Comparison of ENCODE assay signal across 1 cellular context in genomic region chr17:50893183-50893993, GRCh38.
TF ChIP-seq lines count a peak whose summit lies in the region.

No MANE protein-coding gene starts in this region.

TF ChIP-seq in HepG2, 621 proteins besides CTCF, POLR2A, EP300 and RAD21 (continued from another document and continues in another):
- TF ChIP-seq, protein P1, sequence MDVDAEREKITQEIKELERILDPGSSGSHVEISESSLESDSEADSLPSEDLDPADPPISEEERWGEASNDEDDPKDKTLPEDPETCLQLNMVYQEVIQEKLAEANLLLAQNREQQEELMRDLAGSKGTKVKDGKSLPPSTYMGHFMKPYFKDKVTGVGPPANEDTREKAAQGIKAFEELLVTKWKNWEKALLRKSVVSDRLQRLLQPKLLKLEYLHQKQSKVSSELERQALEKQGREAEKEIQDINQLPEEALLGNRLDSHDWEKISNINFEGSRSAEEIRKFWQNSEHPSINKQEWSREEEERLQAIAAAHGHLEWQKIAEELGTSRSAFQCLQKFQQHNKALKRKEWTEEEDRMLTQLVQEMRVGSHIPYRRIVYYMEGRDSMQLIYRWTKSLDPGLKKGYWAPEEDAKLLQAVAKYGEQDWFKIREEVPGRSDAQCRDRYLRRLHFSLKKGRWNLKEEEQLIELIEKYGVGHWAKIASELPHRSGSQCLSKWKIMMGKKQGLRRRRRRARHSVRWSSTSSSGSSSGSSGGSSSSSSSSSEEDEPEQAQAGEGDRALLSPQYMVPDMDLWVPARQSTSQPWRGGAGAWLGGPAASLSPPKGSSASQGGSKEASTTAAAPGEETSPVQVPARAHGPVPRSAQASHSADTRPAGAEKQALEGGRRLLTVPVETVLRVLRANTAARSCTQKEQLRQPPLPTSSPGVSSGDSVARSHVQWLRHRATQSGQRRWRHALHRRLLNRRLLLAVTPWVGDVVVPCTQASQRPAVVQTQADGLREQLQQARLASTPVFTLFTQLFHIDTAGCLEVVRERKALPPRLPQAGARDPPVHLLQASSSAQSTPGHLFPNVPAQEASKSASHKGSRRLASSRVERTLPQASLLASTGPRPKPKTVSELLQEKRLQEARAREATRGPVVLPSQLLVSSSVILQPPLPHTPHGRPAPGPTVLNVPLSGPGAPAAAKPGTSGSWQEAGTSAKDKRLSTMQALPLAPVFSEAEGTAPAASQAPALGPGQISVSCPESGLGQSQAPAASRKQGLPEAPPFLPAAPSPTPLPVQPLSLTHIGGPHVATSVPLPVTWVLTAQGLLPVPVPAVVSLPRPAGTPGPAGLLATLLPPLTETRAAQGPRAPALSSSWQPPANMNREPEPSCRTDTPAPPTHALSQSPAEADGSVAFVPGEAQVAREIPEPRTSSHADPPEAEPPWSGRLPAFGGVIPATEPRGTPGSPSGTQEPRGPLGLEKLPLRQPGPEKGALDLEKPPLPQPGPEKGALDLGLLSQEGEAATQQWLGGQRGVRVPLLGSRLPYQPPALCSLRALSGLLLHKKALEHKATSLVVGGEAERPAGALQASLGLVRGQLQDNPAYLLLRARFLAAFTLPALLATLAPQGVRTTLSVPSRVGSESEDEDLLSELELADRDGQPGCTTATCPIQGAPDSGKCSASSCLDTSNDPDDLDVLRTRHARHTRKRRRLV (CRISPR knock-in tag; IDR thresholded peaks at IDR 0.05): no peak
- TF ChIP-seq BORCS8-MEF2B (CRISPR knock-in tag; IDR thresholded peaks at IDR 0.05) (no peak; the same call in 1 of the 2 replicates), TMF1 (CRISPR knock-in tag; IDR thresholded peaks at IDR 0.05; ENCODE audit: low read depth) (peak; percentile 59; the same call in 1 of the 2 replicates), ATM (IDR thresholded peaks at IDR 0.05; ENCODE audit: borderline replicate concordance) (no peak), ZNF10 (CRISPR knock-in tag; IDR thresholded peaks at IDR 0.05; ENCODE audit: borderline replicate concordance, low read depth) (no peak), YEATS2 (CRISPR knock-in tag; IDR thresholded peaks at IDR 0.05; ENCODE audit: borderline replicate concordance) (peak; percentile 73; the same call in 1 of the 2 replicates), TAF15 (IDR thresholded peaks at IDR 0.05; ENCODE audit: low read depth, low read length, poor library complexity, severe bottlenecking) (no peak), ZKSCAN1 (IDR thresholded peaks at IDR 0.05; ENCODE audit: low read length) (no peak), GLMP (CRISPR knock-in tag; IDR thresholded peaks at IDR 0.05; ENCODE audit: borderline replicate concordance) (0 out of 2 replicates have a peak, but pooled peaks have one; percentile 14), ZNF180 (CRISPR knock-in tag; IDR thresholded peaks at IDR 0.05; ENCODE audit: borderline replicate concordance, low read depth) (no peak), NCOR1 (IDR thresholded peaks at IDR 0.05; ENCODE audit: borderline replicate concordance, low read length) (peak; percentile 27; the same call in 1 of the 2 replicates), TCF7L2 (IDR thresholded peaks at IDR 0.05; ENCODE audit: low read depth, low read length) (no peak), TCF12 (IDR thresholded peaks at IDR 0.05) (no peak), TCF12 (CRISPR knock-in tag; IDR thresholded peaks at IDR 0.05) (no peak), KDM2A (CRISPR knock-in tag; IDR thresholded peaks at IDR 0.05; ENCODE audit: borderline replicate concordance, low read depth) (peak; percentile 87), ZFP1 (CRISPR knock-in tag; IDR thresholded peaks at IDR 0.05) (peak; percentile 89), HNF1B (CRISPR knock-in tag; IDR thresholded peaks at IDR 0.05) (peak; percentile 81), ZSCAN21 (CRISPR knock-in tag; IDR thresholded peaks at IDR 0.05; ENCODE audit: borderline replicate concordance) (peak; percentile 80), XRCC5 (optimal IDR thresholded peaks at IDR 0.05; ENCODE audit: low read length) (peak; percentile 64), ZSCAN20 (CRISPR knock-in tag; IDR thresholded peaks at IDR 0.05; ENCODE audit: borderline replicate concordance) (no peak), NCOA5 (CRISPR knock-in tag; IDR thresholded peaks at IDR 0.05) (0 out of 2 replicates have a peak, but pooled peaks have one; percentile 90), EHMT2 (IDR thresholded peaks at IDR 0.05; ENCODE audit: borderline replicate concordance, low read depth, low read length) (no peak), ZNF160 (CRISPR knock-in tag; IDR thresholded peaks at IDR 0.05) (no peak), TEF (CRISPR knock-in tag; IDR thresholded peaks at IDR 0.05) (no peak; the same call in 1 of the 2 replicates), KLF12 (CRISPR knock-in tag; IDR thresholded peaks at IDR 0.05; ENCODE audit: borderline replicate concordance) (no peak), EEA1 (CRISPR knock-in tag; IDR thresholded peaks at IDR 0.05; ENCODE audit: borderline replicate concordance) (peak; percentile 11; the same call in 1 of the 2 replicates), ZMYM2 (CRISPR knock-in tag; IDR thresholded peaks at IDR 0.05) (peak; percentile 80; the same call in 1 of the 2 replicates), ZNF770 (CRISPR knock-in tag; IDR thresholded peaks at IDR 0.05) (peak; percentile 77), SP4 (CRISPR knock-in tag; IDR thresholded peaks at IDR 0.05) (peak; percentile 82), TOPORS (CRISPR knock-in tag; IDR thresholded peaks at IDR 0.05) (no peak), ZNF562 (CRISPR knock-in tag; IDR thresholded peaks at IDR 0.05; ENCODE audit: borderline replicate concordance) (no peak), ZBTB33 (CRISPR knock-in tag; IDR thresholded peaks at IDR 0.05) (peak; percentile 92), ZNF780A (CRISPR knock-in tag; IDR thresholded peaks at IDR 0.05) (peak; percentile 73; the same call in 1 of the 2 replicates), CEBPG (CRISPR knock-in tag; IDR thresholded peaks at IDR 0.05) (peak; percentile 94), ZSCAN12 (CRISPR knock-in tag; IDR thresholded peaks at IDR 0.05) (no peak), ZMYM3 (CRISPR knock-in tag; IDR thresholded peaks at IDR 0.05) (peak; percentile 87), MTF2 (CRISPR knock-in tag; IDR thresholded peaks at IDR 0.05; ENCODE audit: borderline replicate concordance) (no peak), ZNF761 (CRISPR knock-in tag; conservative IDR thresholded peaks at IDR 0.05) (peak; percentile 91)
- TF ChIP-seq, protein P2, sequence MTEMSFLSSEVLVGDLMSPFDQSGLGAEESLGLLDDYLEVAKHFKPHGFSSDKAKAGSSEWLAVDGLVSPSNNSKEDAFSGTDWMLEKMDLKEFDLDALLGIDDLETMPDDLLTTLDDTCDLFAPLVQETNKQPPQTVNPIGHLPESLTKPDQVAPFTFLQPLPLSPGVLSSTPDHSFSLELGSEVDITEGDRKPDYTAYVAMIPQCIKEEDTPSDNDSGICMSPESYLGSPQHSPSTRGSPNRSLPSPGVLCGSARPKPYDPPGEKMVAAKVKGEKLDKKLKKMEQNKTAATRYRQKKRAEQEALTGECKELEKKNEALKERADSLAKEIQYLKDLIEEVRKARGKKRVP (CRISPR knock-in tag; IDR thresholded peaks at IDR 0.05): peak in 1 of 2 experiments; percentile 83; a peak in 2 of 4 replicates
- TF ChIP-seq, protein P3, sequence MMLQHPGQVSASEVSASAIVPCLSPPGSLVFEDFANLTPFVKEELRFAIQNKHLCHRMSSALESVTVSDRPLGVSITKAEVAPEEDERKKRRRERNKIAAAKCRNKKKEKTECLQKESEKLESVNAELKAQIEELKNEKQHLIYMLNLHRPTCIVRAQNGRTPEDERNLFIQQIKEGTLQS (CRISPR knock-in tag; IDR thresholded peaks at IDR 0.05): peak; percentile 94
- TF ChIP-seq, protein P4, sequence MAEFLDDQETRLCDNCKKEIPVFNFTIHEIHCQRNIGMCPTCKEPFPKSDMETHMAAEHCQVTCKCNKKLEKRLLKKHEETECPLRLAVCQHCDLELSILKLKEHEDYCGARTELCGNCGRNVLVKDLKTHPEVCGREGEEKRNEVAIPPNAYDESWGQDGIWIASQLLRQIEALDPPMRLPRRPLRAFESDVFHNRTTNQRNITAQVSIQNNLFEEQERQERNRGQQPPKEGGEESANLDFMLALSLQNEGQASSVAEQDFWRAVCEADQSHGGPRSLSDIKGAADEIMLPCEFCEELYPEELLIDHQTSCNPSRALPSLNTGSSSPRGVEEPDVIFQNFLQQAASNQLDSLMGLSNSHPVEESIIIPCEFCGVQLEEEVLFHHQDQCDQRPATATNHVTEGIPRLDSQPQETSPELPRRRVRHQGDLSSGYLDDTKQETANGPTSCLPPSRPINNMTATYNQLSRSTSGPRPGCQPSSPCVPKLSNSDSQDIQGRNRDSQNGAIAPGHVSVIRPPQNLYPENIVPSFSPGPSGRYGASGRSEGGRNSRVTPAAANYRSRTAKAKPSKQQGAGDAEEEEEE (CRISPR knock-in tag; IDR thresholded peaks at IDR 0.05; ENCODE audit: borderline replicate concordance): no peak
- TF ChIP-seq, protein P5, sequence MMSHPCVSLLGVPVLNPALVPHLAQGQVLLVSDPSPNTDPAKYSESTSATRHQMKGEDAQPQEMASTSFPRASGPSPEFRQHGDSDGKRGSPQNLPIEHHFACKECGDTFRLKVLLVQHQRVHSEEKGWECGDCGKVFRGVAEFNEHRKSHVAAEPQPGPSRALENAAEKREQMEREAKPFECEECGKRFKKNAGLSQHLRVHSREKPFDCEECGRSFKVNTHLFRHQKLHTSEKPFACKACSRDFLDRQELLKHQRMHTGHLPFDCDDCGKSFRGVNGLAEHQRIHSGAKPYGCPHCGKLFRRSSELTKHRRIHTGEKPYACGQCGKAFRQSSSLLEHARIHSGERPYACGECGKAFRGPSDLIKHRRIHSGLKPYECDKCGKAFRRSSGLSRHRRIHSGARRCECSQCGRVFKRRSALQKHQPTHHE (CRISPR knock-in tag; IDR thresholded peaks at IDR 0.05; ENCODE audit: borderline replicate concordance): no peak
- TF ChIP-seq, protein P6, sequence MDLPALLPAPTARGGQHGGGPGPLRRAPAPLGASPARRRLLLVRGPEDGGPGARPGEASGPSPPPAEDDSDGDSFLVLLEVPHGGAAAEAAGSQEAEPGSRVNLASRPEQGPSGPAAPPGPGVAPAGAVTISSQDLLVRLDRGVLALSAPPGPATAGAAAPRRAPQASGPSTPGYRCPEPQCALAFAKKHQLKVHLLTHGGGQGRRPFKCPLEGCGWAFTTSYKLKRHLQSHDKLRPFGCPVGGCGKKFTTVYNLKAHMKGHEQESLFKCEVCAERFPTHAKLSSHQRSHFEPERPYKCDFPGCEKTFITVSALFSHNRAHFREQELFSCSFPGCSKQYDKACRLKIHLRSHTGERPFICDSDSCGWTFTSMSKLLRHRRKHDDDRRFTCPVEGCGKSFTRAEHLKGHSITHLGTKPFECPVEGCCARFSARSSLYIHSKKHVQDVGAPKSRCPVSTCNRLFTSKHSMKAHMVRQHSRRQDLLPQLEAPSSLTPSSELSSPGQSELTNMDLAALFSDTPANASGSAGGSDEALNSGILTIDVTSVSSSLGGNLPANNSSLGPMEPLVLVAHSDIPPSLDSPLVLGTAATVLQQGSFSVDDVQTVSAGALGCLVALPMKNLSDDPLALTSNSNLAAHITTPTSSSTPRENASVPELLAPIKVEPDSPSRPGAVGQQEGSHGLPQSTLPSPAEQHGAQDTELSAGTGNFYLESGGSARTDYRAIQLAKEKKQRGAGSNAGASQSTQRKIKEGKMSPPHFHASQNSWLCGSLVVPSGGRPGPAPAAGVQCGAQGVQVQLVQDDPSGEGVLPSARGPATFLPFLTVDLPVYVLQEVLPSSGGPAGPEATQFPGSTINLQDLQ (CRISPR knock-in tag; IDR thresholded peaks at IDR 0.05): peak; percentile 57
